ENCODE assay signal across 34 cellular contexts in genomic region chr2:50770299-50770698, GRCh38.
"Had no signal": no experiment of that assay in that cellular context is flagged by ENCODE, and none has a peak within 500 bp of the region (broad histone marks: within the 10 kb centered on the region; RNA-seq: fewer than 3 reads in every experiment).

No MANE protein-coding gene starts in this region.

- H3K4me3 ChIP-seq: adrenal gland, body of pancreas, breast epithelium had no signal

- H3K36me3 ChIP-seq: adrenal gland, brain microvascular endothelial cell, breast epithelium had no signal

- H3K27ac ChIP-seq: adrenal gland, body of pancreas, brain microvascular endothelial cell, breast epithelium, VCaP had no signal

- ATAC-seq: activated CD8-positive, alpha-beta T cell treated with anti-CD3 and anti-CD28 coated beads for 36 hours; activated naive CD4-positive, alpha-beta T cell treated with anti-CD3 and anti-CD28 coated beads, Interleukin-2, amount 50 U/mL, for 72 hours; activated T-cell treated with anti-CD3 and anti-CD28 coated beads, Interleukin-2, amount 50 U/mL, for 4 hours; activated T-cell treated with anti-CD3 and anti-CD28 coated beads, Interleukin-2, amount 50 U/mL, for 72 hours; activated T-helper 17 cell treated with anti-CD3 and anti-CD28 coated beads, Interleukin-2, amount 50 U/mL, for 72 hours; body of pancreas had no signal

- DNase-seq: activated B cell treated with CpG ODN at 0.5 μM for 24 hours; activated CD4-positive, alpha-beta memory T cell treated with anti-CD3 and anti-CD28 coated beads for 36 hours; activated CD4-positive, alpha-beta T cell treated with anti-CD3 and anti-CD28 coated beads for 4 hours; activated CD4-positive, alpha-beta T cell treated with anti-CD3 and anti-CD28 coated beads, Interleukin-2, amount 10 ng/mL, durations not matched to agents 24 days and 14 days; activated CD4-positive, alpha-beta T cell treated with anti-CD3 and anti-CD28 coated beads, Interleukin-2, amount 50 U/mL, for 1 hour; activated CD4-positive, alpha-beta T cell treated with anti-CD3 and anti-CD28 coated beads, Interleukin-2, amount 50 U/mL, for 4 hours; activated CD4-positive, CD25-positive, alpha-beta regulatory T cell treated with anti-CD3 and anti-CD28 coated beads, Interleukin-2, amount 50 U/mL, for 72 hours; activated CD8-positive, alpha-beta memory T cell treated with anti-CD3 and anti-CD28 coated beads, Interleukin-2, amount 50 U/mL, for 4 hours; activated CD8-positive, alpha-beta T cell treated with anti-CD3 and anti-CD28 coated beads for 36 hours; activated effector memory CD4-positive, alpha-beta T cell treated with anti-CD3 and anti-CD28 coated beads, Interleukin-2, amount 50 U/mL, for 16 hours; activated gamma-delta T cell treated with Interleukin-2 at 50 U/mL for 16 hours; activated naive CD4-positive, alpha-beta T cell; activated naive CD4-positive, alpha-beta T cell treated with anti-CD3 and anti-CD28 coated beads for 36 hours; activated naive CD4-positive, alpha-beta T cell treated with anti-CD3 and anti-CD28 coated beads, Interleukin-2, amount 50 U/mL, for 16 hours; activated naive CD8-positive, alpha-beta T cell treated with anti-CD3 and anti-CD28 coated beads for 36 hours; activated T-cell treated with anti-CD3 and anti-CD28 coated beads for 4 hours; activated T-cell treated with anti-CD3 and anti-CD28 coated beads, Interleukin-2, amount 50 U/mL, for 1 hour; activated T-cell treated with anti-CD3 and anti-CD28 coated beads, Interleukin-2, amount 50 U/mL, for 4 hours; activated T-cell treated with anti-CD3 and anti-CD28 coated beads, Interleukin-2, amount 50 U/mL, for 72 hours; adrenal gland; amniotic stem cell; aorta; body of pancreas; brain microvascular endothelial cell; central memory CD4-positive, alpha-beta T cell; T-helper 1 cell; T-helper 2 cell; T-helper 9 cell had no signal

- H3K9me3 ChIP-seq: adrenal gland, body of pancreas, breast epithelium had no signal

- FAIRE-seq: astrocyte, TTC549 had no signal

- H3K4me1 ChIP-seq: adrenal gland, body of pancreas, breast epithelium had no signal

- H3K27me3 ChIP-seq: adrenal gland, body of pancreas, brain microvascular endothelial cell, breast epithelium had no signal
